ENCODE assay signal across 7 cellular contexts in genomic region chr5:2330731-2331130, GRCh38.
"Had no signal": no experiment of that assay in that cellular context is flagged by ENCODE, and none has a peak within 500 bp of the region (broad histone marks: within the 10 kb centered on the region; RNA-seq: fewer than 3 reads in every experiment).

No MANE protein-coding gene starts in this region.

- H3K4me3 ChIP-seq: K562 had no signal

- H3K36me3 Mint-ChIP-seq: IgD-negative memory B cell had no signal

- H3K27ac Mint-ChIP-seq: IgD-negative memory B cell had no signal

- H3K27ac ChIP-seq: HL-60 had no signal

- DNase-seq: IMR-90, KBM-7, KG1 had no signal

- ATAC-seq: HepG2, K562 had no signal

- H3K4me1 Mint-ChIP-seq: IgD-negative memory B cell had no signal

- H3K27me3 Mint-ChIP-seq: IgD-negative memory B cell had no signal

- H3K4me3 Mint-ChIP-seq: IgD-negative memory B cell had no signal
